In genomic region chr20:57672164-57672563, GRCh38 we compare ENCODE assay signal across 11 cellular contexts. TPM values are rescaled to one million over a fixed set of nuclear protein-coding genes. Genes with fewer than 3 reads are reported as not detected.
A peak's percentile ranks its signal among the peaks of the same experiment; 100 is the strongest.
DNase-seq lines count a peak whose midpoint lies in the region; ATAC-seq and TF ChIP-seq lines count a peak whose summit lies in the region.
"Had no signal": no experiment of that assay in that cellular context is flagged by ENCODE, and none has a peak within 500 bp of the region (broad histone marks: within the 10 kb centered on the region; RNA-seq: fewer than 3 reads in every experiment).

No MANE protein-coding gene starts in this region.

- DNase-seq in NCI-H82 (lab: John Stamatoyannopoulos, UW) (peak; percentile 25), NCI-H82 treated with DMSO at 0.1 percent for 48 hours (lab: John Stamatoyannopoulos, UW; ENCODE audit: unreplicated experiment) (no peak), UCSD-AML1 (lab: John Stamatoyannopoulos, UW; ENCODE audit: unreplicated experiment) (peak; percentile 21), right cardiac atrium (peak; percentile 78 to 86 (median 85)), upper lobe of left lung (peak; percentile 72 to 90), NCI-H526 treated with DMSO at 0.1 percent for 48 hours (lab: John Stamatoyannopoulos, UW) (no peak), T1000 (lab: John Stamatoyannopoulos, UW) (no peak)
- DNase-seq in effector CD8-positive, alpha-beta T cell (lab: John Stamatoyannopoulos, UW): no peak
- DNase-seq: activated naive CD4-positive, alpha-beta T cell had no signal

- peak in 1 of 4 donors; percentile 55 for TF ChIP-seq EP300 in upper lobe of left lung (IDR thresholded peaks at IDR 0.05)

- WGBS in right cardiac atrium: 38% methylated on average over 26 of the region's 26 CpGs
- 21 to 33% methylated on average over 14 to 26 of the region's 26 CpGs for WGBS in upper lobe of left lung, 2 donors

- no peak for TF ChIP-seq CTCF in upper lobe of left lung (IDR thresholded peaks at IDR 0.05)

- no peaks in the 10 kb centered on the region for H3K9me3 ChIP-seq in right cardiac atrium (ENCODE audit: control insufficient read depth, low read length)
- H3K9me3 ChIP-seq in upper lobe of left lung: no peaks in the 10 kb centered on the region
- H3K9me3 ChIP-seq: right lobe of liver had no signal

- no peaks in the 10 kb centered on the region for H3K27me3 ChIP-seq in right cardiac atrium (ENCODE audit: control insufficient read depth, insufficient read depth)
- no peaks in the 10 kb centered on the region for H3K27me3 ChIP-seq in upper lobe of left lung
- H3K27me3 ChIP-seq: right lobe of liver had no signal

- intact Hi-C loops in right cardiac atrium (cut with DNase I): no loop called here

- H3K4me3 ChIP-seq in right cardiac atrium (ENCODE audit: low read length) (no peak overlapping the region), upper lobe of left lung (peak overlapping the region in 1 of 4 donors; percentile 15)
- H3K4me3 ChIP-seq: right lobe of liver had no signal

- no peak for TF ChIP-seq POLR2A in upper lobe of left lung (IDR thresholded peaks at IDR 0.05)

- peaks cover 9% of the 10 kb centered on the region for H3K4me1 ChIP-seq in right cardiac atrium (ENCODE audit: control insufficient read depth, insufficient read depth, low read length)
- H3K4me1 ChIP-seq in upper lobe of left lung: peaks cover 24 to 56% (median 30%) of the 10 kb centered on the region in 4 donors
- H3K4me1 ChIP-seq: right lobe of liver had no signal

- no peak overlapping the region for H3K27ac ChIP-seq in right cardiac atrium (ENCODE audit: low read length)
- H3K27ac ChIP-seq in upper lobe of left lung: peak overlapping the region in 1 of 4 donors; percentile 31
- H3K27ac ChIP-seq: right lobe of liver had no signal

- no peaks in the 10 kb centered on the region for H3K36me3 ChIP-seq in upper lobe of left lung
- H3K36me3 ChIP-seq: right lobe of liver had no signal

- peak; percentile 69 to 88 for ATAC-seq in right cardiac atrium
- ATAC-seq in upper lobe of left lung (ENCODE audit: low FRiP score in 2 of 2): peak; percentile 38 to 49
- ATAC-seq: left lobe of liver had no signal

RNA-seq across cellular contexts. Expression of gene PMEPA1, which starts 37.7 kb away (rescaled TPM):
- total RNA-seq in right cardiac atrium: 10 to 100 TPM; 31.7 to 82.0 (median 44.3) TPM
- 17.3 TPM for polyA plus RNA-seq in right cardiac atrium
- total RNA-seq in upper lobe of left lung: 10 to 100 TPM in 5 of 6 donors, 1 to 10 TPM in 1; 2.1 to 60.9 (median 17.6) TPM

RNA-seq across cellular contexts. Expression of gene ZBP1, which starts 51.9 kb away (rescaled TPM):
- total RNA-seq in right cardiac atrium (under 1 TPM in 2 of 4 donors, not detected in 2; 0.23 to 0.38 TPM), upper lobe of left lung (1 to 10 TPM; 3.2 to 9.4 (median 4.8) TPM)
- polyA plus RNA-seq in right cardiac atrium: 0.16 TPM

Comparison
In these comparisons a context has a peak if more than half of its experiments do, and no peak if none do; other contexts are left out.
1. DNase-seq: peak in NCI-H82 (single experiment), UCSD-AML1 (single experiment), right cardiac atrium (3 of 3) and upper lobe of left lung (2 of 2); none in NCI-H82 treated with DMSO at 0.1 percent for 48 hours (single experiment), NCI-H526 treated with DMSO at 0.1 percent for 48 hours (single experiment), effector CD8-positive, alpha-beta T cell (single experiment) and T1000 (single experiment).